1 cellular context compared by ENCODE assay signal in genomic region chr12:54042970-54043744, GRCh38.
TF ChIP-seq lines count a peak whose summit lies in the region.

No MANE protein-coding gene starts in this region.

TF ChIP-seq in GM23338, 12 proteins besides CTCF, POLR2A, EP300 and RAD21:
- no peak for TF ChIP-seq EZH2phosphoT487 (IDR thresholded peaks at IDR 0.05; ENCODE audit: unreplicated experiment)
- TF ChIP-seq EZH2 (IDR thresholded peaks at IDR 0.05; ENCODE audit: low read depth, unreplicated experiment): peak; percentile 66
